Comparison of ENCODE assay signal across 8 cellular contexts in genomic region chr17:29155235-29155965, GRCh38. TPM values are rescaled to one million over a fixed set of nuclear protein-coding genes. Genes with fewer than 3 reads are reported as not detected.
DNase-seq lines count a peak whose midpoint lies in the region; ATAC-seq and TF ChIP-seq lines count a peak whose summit lies in the region.

No MANE protein-coding gene starts in this region.

- peak overlapping the region; percentile 75 to 91 (median 89) for H3K27ac Mint-ChIP-seq in CD4-positive, alpha-beta memory T cell
- peak overlapping the region; percentile 94 for H3K27ac Mint-ChIP-seq in activated T-helper 2 cell treated with anti-CD3 and anti-CD28 coated beads, Interferon-gamma antibody, Interleukin-2, Interleukin-4, amounts not matched to agents 10 μg/mL and 5 μg/mL and 100 μg/mL, durations not matched to agents 14 hours and 24 hours and 36 hours

- H3K9me3 ChIP-seq in CD4-positive, alpha-beta memory T cell (ENCODE audit: control insufficient read depth in 1 of 2, low read length in 2 of 2): no peaks in the 10 kb centered on the region
- no peaks in the 10 kb centered on the region for H3K9me3 ChIP-seq in NT2/D1 (ENCODE audit: insufficient read depth, low read length)
- no peaks in the 10 kb centered on the region for H3K9me3 ChIP-seq in cardiac muscle cell (ENCODE audit: low read depth)
- no peaks in the 10 kb centered on the region for H3K9me3 ChIP-seq in HAP-1

- H3K4me1 ChIP-seq in CD4-positive, alpha-beta memory T cell (ENCODE audit: insufficient read depth, low read length): peaks cover 35% of the 10 kb centered on the region
- H3K4me1 ChIP-seq in NT2/D1 (ENCODE audit: insufficient read depth, insufficient read length): peaks cover 24% of the 10 kb centered on the region
- H3K4me1 ChIP-seq in cardiac muscle cell (ENCODE audit: low read depth): peaks cover 25% of the 10 kb centered on the region
- H3K4me1 ChIP-seq in HAP-1: no peaks in the 10 kb centered on the region

- ATAC-seq in GM21381 (IDR thresholded peaks at IDR 0.05; ENCODE audit: unreplicated experiment) (no peak), GM19035 (IDR thresholded peaks at IDR 0.05; ENCODE audit: unreplicated experiment) (no peak)

- peak overlapping the region in 1 of 2 donors; percentile 11 for H3K4me3 ChIP-seq in CD4-positive, alpha-beta memory T cell (ENCODE audit: low read length in 2 of 2)
- H3K4me3 ChIP-seq in NT2/D1 (ENCODE audit: insufficient read length, low read depth): no peak overlapping the region
- no peak overlapping the region for H3K4me3 ChIP-seq in cardiac muscle cell
- no peak overlapping the region for H3K4me3 ChIP-seq in HAP-1

- no peaks in the 10 kb centered on the region for H3K27me3 ChIP-seq in CD4-positive, alpha-beta memory T cell (ENCODE audit: insufficient read depth, low read length)
- H3K27me3 ChIP-seq in NT2/D1 (ENCODE audit: insufficient read depth, insufficient read length) (no peaks in the 10 kb centered on the region), cardiac muscle cell (no peaks in the 10 kb centered on the region), HAP-1 (ENCODE audit: low read depth) (no peaks in the 10 kb centered on the region)

- peak overlapping the region; percentile 54 to 81 (median 74) for H3K4me3 Mint-ChIP-seq in CD4-positive, alpha-beta memory T cell
- peak overlapping the region; percentile 45 for H3K4me3 Mint-ChIP-seq in activated T-helper 2 cell treated with anti-CD3 and anti-CD28 coated beads, Interferon-gamma antibody, Interleukin-2, Interleukin-4, amounts not matched to agents 10 μg/mL and 5 μg/mL and 100 μg/mL, durations not matched to agents 14 hours and 24 hours and 36 hours (ENCODE audit: low read depth)

- intact Hi-C loops in CD4-positive, alpha-beta memory T cell (cut with micrococcal nuclease): no loop called here
- intact Hi-C loops in activated T-helper 2 cell treated with anti-CD3 and anti-CD28 coated beads, Interferon-gamma antibody, Interleukin-2, Interleukin-4, amounts not matched to agents 10 μg/mL and 5 μg/mL and 100 μg/mL, durations not matched to agents 14 hours and 24 hours and 36 hours (cut with micrococcal nuclease): loop anchor here (2.0 kb wide), 1 partner anchor 21 kb away; no protein-coding TSS in a partner anchor

- H3K36me3 ChIP-seq in CD4-positive, alpha-beta memory T cell (ENCODE audit: insufficient read depth, low read length): no peaks in the 10 kb centered on the region
- H3K36me3 ChIP-seq in NT2/D1 (ENCODE audit: insufficient read depth, insufficient read length, low read length) (no peaks in the 10 kb centered on the region), cardiac muscle cell (no peaks in the 10 kb centered on the region), HAP-1 (replicated peaks) (no peaks in the 10 kb centered on the region)

- no peaks in the 10 kb centered on the region for H3K9me3 Mint-ChIP-seq in CD4-positive, alpha-beta memory T cell
- no peaks in the 10 kb centered on the region for H3K9me3 Mint-ChIP-seq in activated T-helper 2 cell treated with anti-CD3 and anti-CD28 coated beads, Interferon-gamma antibody, Interleukin-2, Interleukin-4, amounts not matched to agents 10 μg/mL and 5 μg/mL and 100 μg/mL, durations not matched to agents 14 hours and 24 hours and 36 hours

- POLR2A ChIA-PET in CD4-positive, alpha-beta memory T cell (lab: Charles Lee; ENCODE audit: partially characterized antibody): interaction anchor here (0.5 to 3.6 kb wide), 6 partner anchors 10 to 401 kb away, joined by 3 to 31 read pairs (median 7); partner anchors contain the start of genes MYO18A and NUFIP2

- CTCF ChIA-PET in CD4-positive, alpha-beta memory T cell (lab: Charles Lee; ENCODE audit: partially characterized antibody): interaction anchor here (0.8 to 2.0 kb wide), 6 partner anchors 9 to 38 kb away, joined by 3 to 8 read pairs (median 4); partner anchors contain the start of gene MYO18A

- no peaks in the 10 kb centered on the region for H3K27me3 Mint-ChIP-seq in CD4-positive, alpha-beta memory T cell
- H3K27me3 Mint-ChIP-seq in activated T-helper 2 cell treated with anti-CD3 and anti-CD28 coated beads, Interferon-gamma antibody, Interleukin-2, Interleukin-4, amounts not matched to agents 10 μg/mL and 5 μg/mL and 100 μg/mL, durations not matched to agents 14 hours and 24 hours and 36 hours (ENCODE audit: low read depth): no peaks in the 10 kb centered on the region

- H3K9ac ChIP-seq in NT2/D1 (ENCODE audit: insufficient read length, low read depth): peak overlapping the region; percentile 42

- peak in 4 of 5 donors; percentile 24 to 69 (median 28) for DNase-seq in CD4-positive, alpha-beta memory T cell
- DNase-seq in NT2/D1 (ENCODE audit: low read depth, low spot score) (no peak), cardiac muscle cell (ENCODE audit: low read depth in 1 of 2, low spot score in 1 of 2) (peak in 1 of 2 donors; percentile 64), HAP-1 (ENCODE audit: low spot score in 2 of 2) (no peak)
- peak; percentile 55 for DNase-seq in activated T-helper 2 cell treated with anti-CD3 and anti-CD28 coated beads, Interferon-gamma antibody, Interleukin-2, Interleukin-4, amounts not matched to agents 10 μg/mL and 5 μg/mL and 100 μg/mL, durations not matched to agents 14 hours and 24 hours and 36 hours (ENCODE audit: low spot score)
- DNase-seq in stimulated activated CD4-positive, alpha-beta T cell treated with anti-CD3 and anti-CD28 coated beads, Interleukin-12 subunit alpha, Interleukin-12 subunit beta, amount 100 ng/mL, for 4 hours: peak; percentile 55

- peaks cover 17 to 62% (median 33%) of the 10 kb centered on the region in 4 donors for H3K4me1 Mint-ChIP-seq in CD4-positive, alpha-beta memory T cell
- H3K4me1 Mint-ChIP-seq in activated T-helper 2 cell treated with anti-CD3 and anti-CD28 coated beads, Interferon-gamma antibody, Interleukin-2, Interleukin-4, amounts not matched to agents 10 μg/mL and 5 μg/mL and 100 μg/mL, durations not matched to agents 14 hours and 24 hours and 36 hours (ENCODE audit: low read depth): peaks cover 40% of the 10 kb centered on the region

- no peak for TF ChIP-seq CTCF in cardiac muscle cell (IDR thresholded peaks at IDR 0.05; ENCODE audit: low read depth, low read length)

- H3K36me3 Mint-ChIP-seq in CD4-positive, alpha-beta memory T cell: no peaks in the 10 kb centered on the region
- no peaks in the 10 kb centered on the region for H3K36me3 Mint-ChIP-seq in activated T-helper 2 cell treated with anti-CD3 and anti-CD28 coated beads, Interferon-gamma antibody, Interleukin-2, Interleukin-4, amounts not matched to agents 10 μg/mL and 5 μg/mL and 100 μg/mL, durations not matched to agents 14 hours and 24 hours and 36 hours (ENCODE audit: low read depth)

- H3K27ac ChIP-seq in CD4-positive, alpha-beta memory T cell (ENCODE audit: low read depth, low read length): peak overlapping the region; percentile 55
- peak overlapping the region; percentile 84 for H3K27ac ChIP-seq in cardiac muscle cell

- in situ Hi-C loops in HAP-1 (cut with MboI; ENCODE audit: low sequenced_read_pairs): no loop called here

RNA-seq across cellular contexts. Expression of gene MYO18A, which starts 24.8 kb away (rescaled TPM):
- total RNA-seq in CD4-positive, alpha-beta memory T cell: 100 to 1,000 TPM; 134 to 136 TPM
- 10 to 100 TPM in 1 of 2 donors, 1 to 10 TPM in 1; 6.0 to 44.9 TPM for polyA plus RNA-seq in CD4-positive, alpha-beta memory T cell
- total RNA-seq in activated T-helper 2 cell treated with anti-CD3 and anti-CD28 coated beads, Interferon-gamma antibody, Interleukin-2, Interleukin-4, amounts not matched to agents 10 μg/mL and 5 μg/mL and 100 μg/mL, durations not matched to agents 14 hours and 24 hours and 36 hours: 49.5 and 50.3 TPM in 2 replicates
- 326 and 564 TPM in 2 replicates for total RNA-seq in cardiac muscle cell
- 186 and 218 TPM in 2 replicates for polyA plus RNA-seq in cardiac muscle cell

Comparison
In these comparisons a context has a peak if more than half of its experiments do, and no peak if none do; other contexts are left out.
1. DNase-seq: peak in CD4-positive, alpha-beta memory T cell (4 of 5), activated T-helper 2 cell treated with anti-CD3 and anti-CD28 coated beads, Interferon-gamma antibody, Interleukin-2, Interleukin-4, amounts not matched to agents 10 μg/mL and 5 μg/mL and 100 μg/mL, durations not matched to agents 14 hours and 24 hours and 36 hours (single experiment) and stimulated activated CD4-positive, alpha-beta T cell treated with anti-CD3 and anti-CD28 coated beads, Interleukin-12 subunit alpha, Interleukin-12 subunit beta, amount 100 ng/mL, for 4 hours (single experiment); none in NT2/D1 (single experiment) and HAP-1 (0 of 2).